ENCODE assay signal across 32 cellular contexts in genomic region chr2:15702452-15702851, GRCh38.
"Had no signal": no experiment of that assay in that cellular context is flagged by ENCODE, and none has a peak within 500 bp of the region (broad histone marks: within the 10 kb centered on the region; RNA-seq: fewer than 3 reads in every experiment).

No MANE protein-coding gene starts in this region.

- H3K27me3 ChIP-seq: adrenal gland, body of pancreas, brain microvascular endothelial cell, breast epithelium had no signal

- H3K36me3 ChIP-seq: adrenal gland, brain microvascular endothelial cell, breast epithelium had no signal

- H3K4me1 ChIP-seq: adrenal gland, body of pancreas, breast epithelium had no signal

- H3K4me3 ChIP-seq: adrenal gland, body of pancreas, breast epithelium had no signal

- H3K27ac ChIP-seq: adrenal gland, body of pancreas, brain microvascular endothelial cell, breast epithelium, VCaP had no signal

- ATAC-seq: activated CD8-positive, alpha-beta T cell treated with anti-CD3 and anti-CD28 coated beads for 36 hours; activated naive CD4-positive, alpha-beta T cell treated with anti-CD3 and anti-CD28 coated beads, Interleukin-2, amount 50 U/mL, for 72 hours; activated T-cell treated with anti-CD3 and anti-CD28 coated beads, Interleukin-2, amount 50 U/mL, for 4 hours; activated T-cell treated with anti-CD3 and anti-CD28 coated beads, Interleukin-2, amount 50 U/mL, for 72 hours; activated T-helper 17 cell treated with anti-CD3 and anti-CD28 coated beads, Interleukin-2, amount 50 U/mL, for 72 hours; body of pancreas had no signal

- DNase-seq: activated B cell treated with CpG ODN at 0.5 μM for 24 hours; activated CD4-positive, alpha-beta memory T cell treated with anti-CD3 and anti-CD28 coated beads for 36 hours; activated CD4-positive, alpha-beta T cell treated with anti-CD3 and anti-CD28 coated beads for 4 hours; activated CD4-positive, alpha-beta T cell treated with anti-CD3 and anti-CD28 coated beads, Interleukin-2, amount 10 ng/mL, durations not matched to agents 24 days and 14 days; activated CD4-positive, alpha-beta T cell treated with anti-CD3 and anti-CD28 coated beads, Interleukin-2, amount 50 U/mL, for 1 hour; activated CD4-positive, alpha-beta T cell treated with anti-CD3 and anti-CD28 coated beads, Interleukin-2, amount 50 U/mL, for 4 hours; activated CD4-positive, CD25-positive, alpha-beta regulatory T cell treated with anti-CD3 and anti-CD28 coated beads, Interleukin-2, amount 50 U/mL, for 72 hours; activated CD8-positive, alpha-beta memory T cell treated with anti-CD3 and anti-CD28 coated beads, Interleukin-2, amount 50 U/mL, for 4 hours; activated CD8-positive, alpha-beta T cell treated with anti-CD3 and anti-CD28 coated beads for 36 hours; activated effector memory CD4-positive, alpha-beta T cell treated with anti-CD3 and anti-CD28 coated beads, Interleukin-2, amount 50 U/mL, for 16 hours; activated gamma-delta T cell treated with Interleukin-2 at 50 U/mL for 16 hours; activated naive CD4-positive, alpha-beta T cell; activated naive CD4-positive, alpha-beta T cell treated with anti-CD3 and anti-CD28 coated beads for 36 hours; activated naive CD4-positive, alpha-beta T cell treated with anti-CD3 and anti-CD28 coated beads, Interleukin-2, amount 50 U/mL, for 16 hours; activated naive CD8-positive, alpha-beta T cell treated with anti-CD3 and anti-CD28 coated beads for 36 hours; activated T-cell treated with anti-CD3 and anti-CD28 coated beads for 4 hours; activated T-cell treated with anti-CD3 and anti-CD28 coated beads, Interleukin-2, amount 50 U/mL, for 1 hour; activated T-cell treated with anti-CD3 and anti-CD28 coated beads, Interleukin-2, amount 50 U/mL, for 4 hours; activated T-cell treated with anti-CD3 and anti-CD28 coated beads, Interleukin-2, amount 50 U/mL, for 72 hours; adrenal gland; amniotic stem cell; aorta; body of pancreas; brain microvascular endothelial cell; central memory CD4-positive, alpha-beta T cell; T-helper 1 cell; T-helper 2 cell; T-helper 9 cell had no signal

- H3K9me3 ChIP-seq: adrenal gland, body of pancreas, breast epithelium had no signal
